3 cellular contexts compared by ENCODE assay signal in the genomic region with DNA sequence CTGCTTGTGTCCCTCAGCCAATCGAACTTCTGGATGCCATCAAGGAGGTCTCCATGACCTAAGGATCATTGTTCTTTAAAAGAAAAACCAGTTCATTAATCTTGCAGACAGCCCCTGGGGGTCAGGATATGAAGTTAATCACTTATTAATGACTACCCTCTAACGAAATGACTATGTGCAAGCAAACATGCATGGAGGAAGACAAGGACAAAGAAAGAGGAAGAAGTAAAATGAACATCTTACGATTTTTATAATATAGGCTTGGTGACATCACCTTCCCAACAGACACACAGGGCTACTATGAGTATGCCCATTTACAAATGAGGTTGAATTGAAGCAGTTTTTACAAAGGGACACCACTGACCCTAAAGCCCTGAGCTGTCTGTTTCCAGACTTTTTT.
TF ChIP-seq lines count a peak whose summit lies in the region.

No MANE protein-coding gene starts in this region.

TF ChIP-seq in SK-N-SH, 30 proteins besides CTCF, POLR2A, EP300 and RAD21:
- TF ChIP-seq CHD2 (IDR thresholded peaks at IDR 0.05; ENCODE audit: low read length, partially characterized antibody) = no peak
- no peak for TF ChIP-seq GABPA (IDR thresholded peaks at IDR 0.05; ENCODE audit: low read depth)
- TF ChIP-seq FOXM1 (IDR thresholded peaks at IDR 0.05; ENCODE audit: low read depth) = no peak
- no peak for TF ChIP-seq RFX5 (IDR thresholded peaks at IDR 0.05; ENCODE audit: low read length)
- TF ChIP-seq FOXJ3 (CRISPR knock-in tag; IDR thresholded peaks at IDR 0.05) = no peak
- no peak for TF ChIP-seq TEAD4 (IDR thresholded peaks at IDR 0.05; ENCODE audit: borderline replicate concordance, insufficient read depth)
- TF ChIP-seq YY1 (IDR thresholded peaks at IDR 0.05; ENCODE audit: low read depth) = no peak
TF ChIP-seq in SK-N-SH: peak in this region for 0.

TF ChIP-seq in SK-N-SH treated with all-trans-retinoic acid at 6 μM for 48 hours, 23 proteins besides CTCF, POLR2A, EP300 and RAD21:
- TF ChIP-seq, protein P1, sequence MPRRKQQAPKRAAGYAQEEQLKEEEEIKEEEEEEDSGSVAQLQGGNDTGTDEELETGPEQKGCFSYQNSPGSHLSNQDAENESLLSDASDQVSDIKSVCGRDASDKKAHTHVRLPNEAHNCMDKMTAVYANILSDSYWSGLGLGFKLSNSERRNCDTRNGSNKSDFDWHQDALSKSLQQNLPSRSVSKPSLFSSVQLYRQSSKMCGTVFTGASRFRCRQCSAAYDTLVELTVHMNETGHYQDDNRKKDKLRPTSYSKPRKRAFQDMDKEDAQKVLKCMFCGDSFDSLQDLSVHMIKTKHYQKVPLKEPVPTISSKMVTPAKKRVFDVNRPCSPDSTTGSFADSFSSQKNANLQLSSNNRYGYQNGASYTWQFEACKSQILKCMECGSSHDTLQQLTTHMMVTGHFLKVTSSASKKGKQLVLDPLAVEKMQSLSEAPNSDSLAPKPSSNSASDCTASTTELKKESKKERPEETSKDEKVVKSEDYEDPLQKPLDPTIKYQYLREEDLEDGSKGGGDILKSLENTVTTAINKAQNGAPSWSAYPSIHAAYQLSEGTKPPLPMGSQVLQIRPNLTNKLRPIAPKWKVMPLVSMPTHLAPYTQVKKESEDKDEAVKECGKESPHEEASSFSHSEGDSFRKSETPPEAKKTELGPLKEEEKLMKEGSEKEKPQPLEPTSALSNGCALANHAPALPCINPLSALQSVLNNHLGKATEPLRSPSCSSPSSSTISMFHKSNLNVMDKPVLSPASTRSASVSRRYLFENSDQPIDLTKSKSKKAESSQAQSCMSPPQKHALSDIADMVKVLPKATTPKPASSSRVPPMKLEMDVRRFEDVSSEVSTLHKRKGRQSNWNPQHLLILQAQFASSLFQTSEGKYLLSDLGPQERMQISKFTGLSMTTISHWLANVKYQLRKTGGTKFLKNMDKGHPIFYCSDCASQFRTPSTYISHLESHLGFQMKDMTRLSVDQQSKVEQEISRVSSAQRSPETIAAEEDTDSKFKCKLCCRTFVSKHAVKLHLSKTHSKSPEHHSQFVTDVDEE (CRISPR knock-in tag; IDR thresholded peaks at IDR 0.05) = no peak
- no peak for TF ChIP-seq ZNF70 (CRISPR knock-in tag; IDR thresholded peaks at IDR 0.05)
- TF ChIP-seq ZC3H10 (CRISPR knock-in tag; IDR thresholded peaks at IDR 0.05) = no peak
TF ChIP-seq in SK-N-SH treated with all-trans-retinoic acid at 6 μM for 48 hours: peak in this region for 0.

TF ChIP-seq in IMR-90, 13 proteins besides CTCF, POLR2A, EP300 and RAD21:
- TF ChIP-seq RCOR1 (IDR thresholded peaks at IDR 0.05; ENCODE audit: insufficient replicate concordance, low read length) (no peak), MAZ (IDR thresholded peaks at IDR 0.05; ENCODE audit: borderline replicate concordance, low read depth, low read length) (no peak), NFE2L2 (IDR thresholded peaks at IDR 0.05; ENCODE audit: low read depth, low read length) (no peak), CHD1 (IDR thresholded peaks at IDR 0.05; ENCODE audit: low read depth, low read length) (no peak), BHLHE40 (IDR thresholded peaks at IDR 0.05; ENCODE audit: low read depth, low read length) (no peak), MXI1 (IDR thresholded peaks at IDR 0.05; ENCODE audit: borderline replicate concordance, low read depth, low read length) (no peak), SMC3 (IDR thresholded peaks at IDR 0.05; ENCODE audit: low read depth, low read length) (no peak), RFX5 (IDR thresholded peaks at IDR 0.05; ENCODE audit: low read depth, low read length) (no peak)
- TF ChIP-seq, protein P2, sequence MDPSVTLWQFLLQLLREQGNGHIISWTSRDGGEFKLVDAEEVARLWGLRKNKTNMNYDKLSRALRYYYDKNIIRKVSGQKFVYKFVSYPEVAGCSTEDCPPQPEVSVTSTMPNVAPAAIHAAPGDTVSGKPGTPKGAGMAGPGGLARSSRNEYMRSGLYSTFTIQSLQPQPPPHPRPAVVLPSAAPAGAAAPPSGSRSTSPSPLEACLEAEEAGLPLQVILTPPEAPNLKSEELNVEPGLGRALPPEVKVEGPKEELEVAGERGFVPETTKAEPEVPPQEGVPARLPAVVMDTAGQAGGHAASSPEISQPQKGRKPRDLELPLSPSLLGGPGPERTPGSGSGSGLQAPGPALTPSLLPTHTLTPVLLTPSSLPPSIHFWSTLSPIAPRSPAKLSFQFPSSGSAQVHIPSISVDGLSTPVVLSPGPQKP (IDR thresholded peaks at IDR 0.05; ENCODE audit: borderline replicate concordance, low read depth, low read length) = no peak
TF ChIP-seq in IMR-90: peak in this region for 0.
